7 cellular contexts compared by ENCODE assay signal in genomic region chr15:67176195-67176971, GRCh38.
DNase-seq lines count a peak whose midpoint lies in the region; ATAC-seq and TF ChIP-seq lines count a peak whose summit lies in the region.

No MANE protein-coding gene starts in this region.

- H3K27me3 ChIP-seq in HCT116 (ENCODE audit: insufficient read depth, low read length): no peaks in the 10 kb centered on the region
- no peaks in the 10 kb centered on the region for H3K27me3 ChIP-seq in heart left ventricle
- no peaks in the 10 kb centered on the region for H3K27me3 ChIP-seq in skeletal muscle tissue (ENCODE audit: control insufficient read depth in 3 of 3, insufficient read depth in 3 of 3, low read length in 3 of 3)

- no peaks in the 10 kb centered on the region for H3K9me2 ChIP-seq in HCT116 (ENCODE audit: insufficient read depth)

- H3K4me2 ChIP-seq in HCT116 (ENCODE audit: low read length): peak overlapping the region; percentile 71

- TF ChIP-seq POLR2A in HCT116 (IDR thresholded peaks at IDR 0.05; ENCODE audit: borderline replicate concordance, extremely low read depth, insufficient read depth, insufficient read length): no peak
- TF ChIP-seq POLR2A in heart left ventricle (IDR thresholded peaks at IDR 0.05): no peak

- ATAC-seq in HCT116 (no peak), heart left ventricle (peak; percentile 13 to 86 (median 58)), GM21515 (IDR thresholded peaks at IDR 0.05; ENCODE audit: unreplicated experiment) (no peak)

- TF ChIP-seq CTCF in HCT116 (IDR thresholded peaks at IDR 0.05 in 2 of 3, conservative IDR thresholded peaks at IDR 0.05 in 1 of 3; ENCODE audit: borderline replicate concordance in 1 of 3, insufficient read depth in 1 of 3, low read depth in 2 of 3, low read length in 2 of 3) (no peak), heart left ventricle (IDR thresholded peaks at IDR 0.05) (no peak)

- BruUV-seq in HCT116 (replicated peaks; lab: Mats Ljungman, UMichigan): no TSS peak

- H3K27ac ChIP-seq in HCT116 (ENCODE audit: low read depth, low read length): no peak overlapping the region
- peak overlapping the region in 4 of 12 donors; percentile 22 to 68 (median 45) for H3K27ac ChIP-seq in heart left ventricle
- H3K27ac ChIP-seq in skeletal muscle tissue (ENCODE audit: low read depth, low read length): peak overlapping the region; percentile 58

- peaks cover 28 to 68% of the 10 kb centered on the region in 2 experiments for H3K4me1 ChIP-seq in HCT116 (ENCODE audit: control insufficient read depth in 1 of 2, insufficient read depth in 2 of 2, low read length in 2 of 2)
- peaks cover 9 to 44% (median 25%) of the 10 kb centered on the region in 12 donors for H3K4me1 ChIP-seq in heart left ventricle
- H3K4me1 ChIP-seq in skeletal muscle tissue (ENCODE audit: control insufficient read depth in 3 of 3, insufficient read depth in 3 of 3, low read length in 3 of 3): peaks cover 56 to 93% (median 92%) of the 10 kb centered on the region in 3 donors

- no peak for TF ChIP-seq RAD21 in HCT116 (IDR thresholded peaks at IDR 0.05; ENCODE audit: low read depth)

- CTCF ChIA-PET in HCT116 (lab: Charles Lee): no interaction called here

- peaks cover 2 to 52% of the 10 kb centered on the region in 2 experiments; a peak in 3 of 4 replicates for H3K36me3 ChIP-seq in HCT116 (ENCODE audit: control insufficient read depth in 1 of 2, insufficient read depth in 2 of 2, low read length in 2 of 2)
- H3K36me3 ChIP-seq in heart left ventricle: peaks cover 0 to 71% (median 22%) of the 10 kb centered on the region in 9 donors
- H3K36me3 ChIP-seq in skeletal muscle tissue (ENCODE audit: control insufficient read depth in 3 of 3, insufficient read depth in 3 of 3, low read length in 3 of 3): peaks cover 0 to 46% (median 33%) of the 10 kb centered on the region in 3 donors

- peaks cover 33% of the 10 kb centered on the region; the same call in 1 of the 2 replicates for H3K79me2 ChIP-seq in HCT116 (ENCODE audit: insufficient read depth, low read length)

- no peaks in the 10 kb centered on the region for H4K20me1 ChIP-seq in HCT116 (ENCODE audit: insufficient read depth)

- POLR2A ChIA-PET in HCT116 (lab: Charles Lee): no interaction called here

- no peaks in the 10 kb centered on the region for H3K9me3 ChIP-seq in HCT116 (ENCODE audit: control insufficient read depth in 1 of 2, insufficient read depth in 1 of 2, low read depth in 1 of 2, low read length in 2 of 2)
- H3K9me3 ChIP-seq in heart left ventricle: no peaks in the 10 kb centered on the region
- no peaks in the 10 kb centered on the region for H3K9me3 ChIP-seq in skeletal muscle tissue (ENCODE audit: control insufficient read depth in 3 of 3, low read length in 3 of 3)

- H3K9ac ChIP-seq in HCT116 (ENCODE audit: low read length) (peak overlapping the region; percentile 58), skeletal muscle tissue (ENCODE audit: low read depth in 1 of 3, low read length in 3 of 3) (peak overlapping the region; percentile 27 to 70 (median 46))

- no peak for DNase-seq in HCT116 (ENCODE audit: low read depth, low spot score)
- DNase-seq in NCI-H69 (lab: John Stamatoyannopoulos, UW): peak; percentile 79
- peak in 3 of 5 donors; percentile 71 to 91 (median 83) for DNase-seq in heart left ventricle
- no peak for DNase-seq in kidney tubule cell (ENCODE audit: low spot score)
- no peak for DNase-seq in dedifferentiated amniotic fluid mesenchymal stem cell (ENCODE audit: extremely low spot score)

- WGBS in heart left ventricle, 4 donors: 66 to 80% (median 70%) methylated on average over 14 of the region's 14 CpGs

- H2AFZ ChIP-seq in HCT116 (ENCODE audit: low read depth, low read length, poor library complexity, severe bottlenecking): no peak overlapping the region

- RAD21 ChIA-PET in HCT116 (lab: Charles Lee; ENCODE audit: low non-redundant PET in 1 of 2, low total read pairs in 2 of 2, uncharacterized antibody in 2 of 2, unreplicated experiment in 2 of 2): interaction anchor here in 1 of 2 experiments (0.6 kb wide), 1 partner anchor 52 kb away, joined by 4 read pairs; no protein-coding TSS in a partner anchor

- H3K4me3 ChIP-seq in HCT116 (replicated peaks in 1 of 2; ENCODE audit: low read depth in 1 of 2, low read length in 2 of 2) (no peak overlapping the region), heart left ventricle (no peak overlapping the region), skeletal muscle tissue (ENCODE audit: low read length in 3 of 3) (peak overlapping the region; percentile 29 to 41 (median 34))

- intact Hi-C loops in HCT116 (cut with micrococcal nuclease): loop anchor here (10.0 kb wide), 1 partner anchor 232 kb away; no protein-coding TSS in a partner anchor
- intact Hi-C loops in heart left ventricle (cut with DNase I): no loop called here

TF ChIP-seq in HCT116, 20 proteins besides CTCF, POLR2A, EP300 and RAD21:
- TF ChIP-seq ZBTB33 (IDR thresholded peaks at IDR 0.05; ENCODE audit: extremely low read depth, insufficient replicate concordance, low read length) (no peak), TCF7L2 (IDR thresholded peaks at IDR 0.05; ENCODE audit: borderline replicate concordance, extremely low read depth, insufficient read depth, insufficient read length) (peak; percentile 52)
TF ChIP-seq in HCT116: peak in this region for 1.

Comparison
In these comparisons a context has a peak if more than half of its experiments do, and no peak if none do; other contexts are left out.
1. ATAC-seq: peak in heart left ventricle (4 of 4); none in HCT116 (single experiment) and GM21515 (single experiment).
2. DNase-seq: peak in NCI-H69 (single experiment) and heart left ventricle (3 of 5); none in HCT116 (single experiment), kidney tubule cell (single experiment) and dedifferentiated amniotic fluid mesenchymal stem cell (single experiment).
3. H3K4me3 ChIP-seq: peak in skeletal muscle tissue (3 of 3); none in HCT116 (0 of 2) and heart left ventricle (0 of 12).